Comparison of ENCODE assay signal across 23 cellular contexts in the genomic region with DNA sequence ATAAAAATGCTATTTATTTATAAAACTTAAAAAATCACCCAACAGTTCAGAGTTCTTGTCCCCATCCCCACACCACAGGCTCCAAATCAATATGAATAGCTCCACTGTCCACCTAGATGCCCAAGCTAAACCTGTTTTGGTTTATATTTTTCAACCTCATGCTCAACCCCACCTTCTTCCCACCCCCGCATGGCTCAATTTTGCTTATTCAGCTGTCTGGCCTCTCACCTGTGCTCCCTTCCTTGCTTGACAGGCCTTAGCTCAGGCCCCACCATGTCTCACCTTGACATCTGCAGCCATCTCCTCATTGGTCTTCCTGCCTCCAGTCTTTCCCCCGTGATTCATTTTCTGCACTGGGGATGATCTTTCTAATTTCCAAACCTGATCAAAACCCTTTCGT. TPM values are rescaled to one million over a fixed set of nuclear protein-coding genes. Genes with fewer than 3 reads are reported as not detected.
DNase-seq lines count a peak whose midpoint lies in the region; ATAC-seq and TF ChIP-seq lines count a peak whose summit lies in the region.
"Had no signal": no experiment of that assay in that cellular context is flagged by ENCODE, and none has a peak within 500 bp of the region (broad histone marks: within the 10 kb centered on the region; RNA-seq: fewer than 3 reads in every experiment).

No MANE protein-coding gene starts in this region.

- no peaks in the 10 kb centered on the region for H3K9me3 Mint-ChIP-seq in activated naive CD8-positive, alpha-beta T cell treated with anti-CD3 and anti-CD28 coated beads, Interleukin-2, amount 50 U/mL, for 24 hours
- peaks cover 3% of the 10 kb centered on the region for H3K9me3 Mint-ChIP-seq in activated naive CD8-positive, alpha-beta T cell treated with anti-CD3 and anti-CD28 coated beads for 36 hours
- H3K9me3 Mint-ChIP-seq in activated B cell treated with CpG ODN at 0.5 μM for 24 hours, result no peaks in the 10 kb centered on the region
- H3K9me3 Mint-ChIP-seq in naive thymus-derived CD4-positive, alpha-beta T cell, result no peaks in the 10 kb centered on the region
- H3K9me3 Mint-ChIP-seq: H9 had no signal

- no peaks in the 10 kb centered on the region for H3K27me3 Mint-ChIP-seq in activated naive CD8-positive, alpha-beta T cell treated with anti-CD3 and anti-CD28 coated beads, Interleukin-2, amount 50 U/mL, for 24 hours
- H3K27me3 Mint-ChIP-seq in activated naive CD8-positive, alpha-beta T cell treated with anti-CD3 and anti-CD28 coated beads for 36 hours, result no peaks in the 10 kb centered on the region
- H3K27me3 Mint-ChIP-seq in activated B cell treated with CpG ODN at 0.5 μM for 24 hours, result no peaks in the 10 kb centered on the region
- H3K27me3 Mint-ChIP-seq in naive thymus-derived CD4-positive, alpha-beta T cell, result no peaks in the 10 kb centered on the region
- H3K27me3 Mint-ChIP-seq: IgD-negative memory B cell had no signal

- intact Hi-C loops in activated B cell treated with CpG ODN at 0.5 μM for 24 hours (cut with micrococcal nuclease), result loop anchor here (10.0 kb wide), 1 partner anchor 206 kb away; no protein-coding TSS in a partner anchor
- intact Hi-C loops in naive thymus-derived CD4-positive, alpha-beta T cell (cut with micrococcal nuclease), result loop anchor here in 1 of 2 donors (10.0 kb wide), 1 partner anchor 786 kb away; no protein-coding TSS in a partner anchor

- H3K36me3 ChIP-seq in naive thymus-derived CD4-positive, alpha-beta T cell (ENCODE audit: control insufficient read depth in 2 of 3, insufficient read depth in 3 of 3, low read length in 3 of 3), result peaks cover 0 to 20% (median 7%) of the 10 kb centered on the region in 3 experiments

- no peak overlapping the region for H3K4me3 ChIP-seq in naive thymus-derived CD4-positive, alpha-beta T cell (ENCODE audit: low read length)
- H3K4me3 ChIP-seq: MG63 had no signal

- H3K4me1 ChIP-seq in naive thymus-derived CD4-positive, alpha-beta T cell (ENCODE audit: control insufficient read depth in 2 of 2, insufficient read depth in 2 of 2, low read length in 2 of 2), result no peaks in the 10 kb centered on the region
- no peaks in the 10 kb centered on the region for H3K4me1 ChIP-seq in foreskin keratinocyte

- no peak for ATAC-seq in activated naive CD8-positive, alpha-beta T cell treated with anti-CD3 and anti-CD28 coated beads, Interleukin-2, amount 50 U/mL, for 24 hours
- ATAC-seq in activated B cell treated with CpG ODN at 0.5 μM for 24 hours (ENCODE audit: low read depth), result no peak
- ATAC-seq in naive thymus-derived CD4-positive, alpha-beta T cell, result no peak
- ATAC-seq in HG03196 (IDR thresholded peaks at IDR 0.05; ENCODE audit: unreplicated experiment), result no peak
- ATAC-seq in foreskin keratinocyte, result no peak

- H3K4me1 Mint-ChIP-seq in activated naive CD8-positive, alpha-beta T cell treated with anti-CD3 and anti-CD28 coated beads, Interleukin-2, amount 50 U/mL, for 24 hours, result peaks cover 5% of the 10 kb centered on the region
- no peaks in the 10 kb centered on the region for H3K4me1 Mint-ChIP-seq in activated naive CD8-positive, alpha-beta T cell treated with anti-CD3 and anti-CD28 coated beads for 36 hours
- H3K4me1 Mint-ChIP-seq in activated B cell treated with CpG ODN at 0.5 μM for 24 hours, result peaks cover 31% of the 10 kb centered on the region
- peaks cover 0 to 17% (median 5%) of the 10 kb centered on the region in 7 donors for H3K4me1 Mint-ChIP-seq in naive thymus-derived CD4-positive, alpha-beta T cell

- peaks cover 4% of the 10 kb centered on the region for H3K36me3 Mint-ChIP-seq in activated naive CD8-positive, alpha-beta T cell treated with anti-CD3 and anti-CD28 coated beads, Interleukin-2, amount 50 U/mL, for 24 hours (ENCODE audit: low read depth)
- H3K36me3 Mint-ChIP-seq in activated naive CD8-positive, alpha-beta T cell treated with anti-CD3 and anti-CD28 coated beads for 36 hours, result peaks cover 15% of the 10 kb centered on the region
- H3K36me3 Mint-ChIP-seq in activated B cell treated with CpG ODN at 0.5 μM for 24 hours (ENCODE audit: low read depth), result peaks cover 29% of the 10 kb centered on the region
- peaks cover 4 to 30% (median 13%) of the 10 kb centered on the region in 5 donors for H3K36me3 Mint-ChIP-seq in naive thymus-derived CD4-positive, alpha-beta T cell
- H3K36me3 Mint-ChIP-seq: IgD-negative memory B cell had no signal

- no peaks in the 10 kb centered on the region for H3K9me3 ChIP-seq in naive thymus-derived CD4-positive, alpha-beta T cell (ENCODE audit: control insufficient read depth in 2 of 3, low read length in 3 of 3)
- H3K9me3 ChIP-seq: MG63 had no signal

- H3K27ac ChIP-seq in naive thymus-derived CD4-positive, alpha-beta T cell (ENCODE audit: low read depth, low read length), result no peak overlapping the region
- no peak overlapping the region for H3K27ac ChIP-seq in foreskin keratinocyte
- H3K27ac ChIP-seq: C4-2B had no signal

- POLR2A ChIA-PET in activated B cell treated with CpG ODN at 0.5 μM for 24 hours (lab: Charles Lee), result interaction anchor here (1.0 to 3.3 kb wide), 2 partner anchors 43 to 135 kb away, joined by 4 to 20 read pairs; no protein-coding TSS in a partner anchor
- POLR2A ChIA-PET in naive thymus-derived CD4-positive, alpha-beta T cell (lab: Charles Lee), result interaction anchor here (0.6 to 1.1 kb wide), 3 partner anchors 30 to 47 kb away, joined by 3 read pairs; a partner anchor contains a TSS

- H3K27me3 ChIP-seq in naive thymus-derived CD4-positive, alpha-beta T cell (ENCODE audit: control insufficient read depth in 2 of 2, insufficient read depth in 2 of 2, low read length in 2 of 2), result no peaks in the 10 kb centered on the region
- no peaks in the 10 kb centered on the region for H3K27me3 ChIP-seq in foreskin keratinocyte
- H3K27me3 ChIP-seq: MG63 had no signal

- DNase-seq in activated naive CD8-positive, alpha-beta T cell treated with anti-CD3 and anti-CD28 coated beads, Interleukin-2, amount 50 U/mL, for 24 hours, result no peak
- no peak for DNase-seq in activated naive CD8-positive, alpha-beta T cell treated with anti-CD3 and anti-CD28 coated beads for 36 hours
- no peak for DNase-seq in activated B cell treated with CpG ODN at 0.5 μM for 24 hours
- no peak for DNase-seq in naive thymus-derived CD4-positive, alpha-beta T cell
- no peak for DNase-seq in HK-2 (ENCODE audit: unreplicated experiment)
- DNase-seq in foreskin keratinocyte, result no peak
- DNase-seq: ACHN, COR-L47, DMS 273 treated with DMSO at 0.1 percent for 48 hours, H9, Kasumi-1, MG63, NCI-H1048, NCI-H1436, NCI-H1930, NCI-H226, NCI-H524, NCI-H82, SHP77 had no signal

- CTCF ChIA-PET in activated B cell treated with CpG ODN at 0.5 μM for 24 hours (lab: Charles Lee), result no interaction called here
- CTCF ChIA-PET in naive thymus-derived CD4-positive, alpha-beta T cell (lab: Charles Lee), result no interaction called here

- H3K27ac Mint-ChIP-seq in activated naive CD8-positive, alpha-beta T cell treated with anti-CD3 and anti-CD28 coated beads, Interleukin-2, amount 50 U/mL, for 24 hours, result peak overlapping the region; percentile 24
- no peak overlapping the region for H3K27ac Mint-ChIP-seq in activated naive CD8-positive, alpha-beta T cell treated with anti-CD3 and anti-CD28 coated beads for 36 hours
- H3K27ac Mint-ChIP-seq in activated B cell treated with CpG ODN at 0.5 μM for 24 hours, result peak overlapping the region; percentile 5
- peak overlapping the region in 7 of 9 donors; percentile 4 to 71 (median 51) for H3K27ac Mint-ChIP-seq in naive thymus-derived CD4-positive, alpha-beta T cell

- no peak for TF ChIP-seq CTCF in activated B cell treated with CpG ODN at 0.5 μM for 24 hours (IDR thresholded peaks at IDR 0.05)
- TF ChIP-seq CTCF in foreskin keratinocyte (conservative IDR thresholded peaks at IDR 0.05), result no peak

- no peak overlapping the region for H3K4me3 Mint-ChIP-seq in activated naive CD8-positive, alpha-beta T cell treated with anti-CD3 and anti-CD28 coated beads, Interleukin-2, amount 50 U/mL, for 24 hours
- H3K4me3 Mint-ChIP-seq in activated naive CD8-positive, alpha-beta T cell treated with anti-CD3 and anti-CD28 coated beads for 36 hours, result no peak overlapping the region
- no peak overlapping the region for H3K4me3 Mint-ChIP-seq in activated B cell treated with CpG ODN at 0.5 μM for 24 hours
- H3K4me3 Mint-ChIP-seq in naive thymus-derived CD4-positive, alpha-beta T cell, result no peak overlapping the region
- H3K4me3 Mint-ChIP-seq: H9, IgD-negative memory B cell had no signal

RNA-seq across cellular contexts. Expression of a gene that starts 17.8 kb away (rescaled TPM):
- total RNA-seq in activated naive CD8-positive, alpha-beta T cell treated with anti-CD3 and anti-CD28 coated beads for 36 hours, result 10 to 100 TPM; 32.5 to 35.7 TPM
- total RNA-seq in activated B cell treated with CpG ODN at 0.5 μM for 24 hours (23.5 and 23.6 TPM in 2 replicates), foreskin keratinocyte (25.5 and 27.6 TPM in 2 replicates)
- 10 to 100 TPM in 1 of 5 experiments, 1 to 10 TPM in 4; 1.4 to 14.4 (median 3.0) TPM for total RNA-seq in naive thymus-derived CD4-positive, alpha-beta T cell
- 1 to 10 TPM; 2.0 to 3.7 TPM for polyA plus RNA-seq in naive thymus-derived CD4-positive, alpha-beta T cell
- 17.1 and 21.8 TPM in 2 replicates for polyA plus RNA-seq in foreskin keratinocyte

RNA-seq across cellular contexts. Expression of a gene that starts 45.9 kb away (rescaled TPM):
- total RNA-seq in activated naive CD8-positive, alpha-beta T cell treated with anti-CD3 and anti-CD28 coated beads for 36 hours, result 1 to 10 TPM; 9.7 to 9.9 TPM
- total RNA-seq in activated B cell treated with CpG ODN at 0.5 μM for 24 hours (14.9 and 17.3 TPM in 2 replicates), foreskin keratinocyte (15.7 and 17.4 TPM in 2 replicates)
- 10 to 100 TPM; 14.9 to 26.8 (median 17.9) TPM for total RNA-seq in naive thymus-derived CD4-positive, alpha-beta T cell
- polyA plus RNA-seq in naive thymus-derived CD4-positive, alpha-beta T cell, result 10 to 100 TPM; 14.2 to 22.2 TPM
- polyA plus RNA-seq in foreskin keratinocyte, result 2.5 and 2.9 TPM in 2 replicates

RNA-seq across cellular contexts. Expression of a gene that starts 47.4 kb away (rescaled TPM):
- 10 to 100 TPM; 13.7 to 14.2 TPM for total RNA-seq in activated naive CD8-positive, alpha-beta T cell treated with anti-CD3 and anti-CD28 coated beads for 36 hours
- total RNA-seq in activated B cell treated with CpG ODN at 0.5 μM for 24 hours, result 36.8 and 44.2 TPM in 2 replicates
- total RNA-seq in naive thymus-derived CD4-positive, alpha-beta T cell, result 10 to 100 TPM; 12.0 to 87.1 (median 49.8) TPM
- 1 to 10 TPM; 6.8 to 6.9 TPM for polyA plus RNA-seq in naive thymus-derived CD4-positive, alpha-beta T cell
- not detected in 2 replicates for total RNA-seq in foreskin keratinocyte
- 0.10 TPM in 1 of 2 replicates, not detected in the other for polyA plus RNA-seq in foreskin keratinocyte
- total RNA-seq: RPMI7951 had no signal

Comparison
In these comparisons a context has a peak if more than half of its experiments do, and no peak if none do; other contexts are left out.
1. RNA of a gene that starts 47.4 kb away (total RNA-seq): 12.0 to 87.1 TPM in naive thymus-derived CD4-positive, alpha-beta T cell, 36.8 to 44.2 TPM in activated B cell treated with CpG ODN at 0.5 μM for 24 hours and 13.7 to 14.2 TPM in activated naive CD8-positive, alpha-beta T cell treated with anti-CD3 and anti-CD28 coated beads for 36 hours; not detected in foreskin keratinocyte; every median in the first group is over 10 times any median in the second.